36 cellular contexts compared by ENCODE assay signal in the genomic region with DNA sequence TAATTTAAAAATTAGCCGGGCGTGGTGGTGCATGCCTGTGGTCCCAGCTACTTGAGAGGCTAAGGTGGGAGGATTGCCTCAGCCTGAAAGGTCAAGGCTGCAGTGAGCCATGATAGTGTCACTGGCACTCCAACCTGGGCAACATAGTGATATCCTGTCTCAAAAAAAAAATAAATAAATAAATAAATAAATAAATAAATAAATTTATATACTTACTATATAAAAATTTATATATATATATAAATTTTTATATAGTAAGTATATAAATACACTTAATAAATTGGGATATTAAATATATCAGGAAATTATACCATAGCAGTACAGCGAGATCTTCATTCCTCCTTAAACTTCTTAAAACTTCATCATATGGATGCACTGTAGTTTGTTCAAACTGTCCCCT.
"Had no signal": no experiment of that assay in that cellular context is flagged by ENCODE, and none has a peak within 500 bp of the region (broad histone marks: within the 10 kb centered on the region; RNA-seq: fewer than 3 reads in every experiment).

No MANE protein-coding gene starts in this region.

- H3K27ac ChIP-seq: adrenal gland, body of pancreas, brain microvascular endothelial cell, breast epithelium, VCaP had no signal

- H3K4me3 Mint-ChIP-seq: activated CD4-positive, alpha-beta memory T cell treated with anti-CD3 and anti-CD28 coated beads, Interleukin-2, amount 10 ng/mL, durations not matched to agents 7 days and 5 days; activated CD4-positive, alpha-beta T cell treated with anti-CD3 and anti-CD28 coated beads for 36 hours; activated CD4-positive, alpha-beta T cell treated with anti-CD3 and anti-CD28 coated beads, Interleukin-2, amount 10 ng/mL, durations not matched to agents 7 days and 5 days; activated CD8-positive, alpha-beta memory T cell treated with anti-CD3 and anti-CD28 coated beads, Interleukin-2, amount 10 ng/mL, durations not matched to agents 7 days and 5 days; activated CD8-positive, alpha-beta T cell treated with anti-CD3 and anti-CD28 coated beads, Interleukin-2, amount 10 ng/mL, durations not matched to agents 7 days and 5 days; activated naive CD4-positive, alpha-beta T cell treated with anti-CD3 and anti-CD28 coated beads for 36 hours; activated naive CD8-positive, alpha-beta T cell treated with anti-CD3 and anti-CD28 coated beads for 36 hours; activated T-cell treated with anti-CD3 and anti-CD28 coated beads, Interleukin-2, amount 50 U/mL, for 24 hours; T-helper 1 cell treated with Interleukin-12 subunit alpha and Interleukin-12 subunit beta and Interleukin-4 antibody, amounts not matched to agents 30 μg/mL and 1 μg/mL, for 36 hours; T-helper 2 cell treated with Interferon-gamma antibody and Interleukin-4, amounts not matched to agents 5 μg/mL and 100 μg/mL, for 36 hours had no signal

- DNase-seq: activated CD4-positive, alpha-beta memory T cell treated with anti-CD3 and anti-CD28 coated beads, Interleukin-2, amount 10 ng/mL, durations not matched to agents 7 days and 5 days; activated CD4-positive, alpha-beta T cell treated with anti-CD3 and anti-CD28 coated beads for 1 hour; activated CD4-positive, alpha-beta T cell treated with anti-CD3 and anti-CD28 coated beads for 36 hours; activated CD4-positive, alpha-beta T cell treated with anti-CD3 and anti-CD28 coated beads for 48 hours; activated CD4-positive, alpha-beta T cell treated with anti-CD3 and anti-CD28 coated beads, Interleukin-2, amount 10 ng/mL, durations not matched to agents 7 days and 5 days; activated CD4-positive, alpha-beta T cell treated with anti-CD3 and anti-CD28 coated beads, Interleukin-2, amount 50 U/mL, for 48 hours; activated CD4-positive, CD25-positive, alpha-beta regulatory T cell; activated CD8-positive, alpha-beta memory T cell treated with anti-CD3 and anti-CD28 coated beads for 24 hours; activated CD8-positive, alpha-beta memory T cell treated with anti-CD3 and anti-CD28 coated beads, Interleukin-2, amount 10 ng/mL, durations not matched to agents 7 days and 5 days; activated CD8-positive, alpha-beta memory T cell treated with anti-CD3 and anti-CD28 coated beads, Interleukin-2, amount 50 U/mL, for 48 hours; activated CD8-positive, alpha-beta T cell treated with anti-CD3 and anti-CD28 coated beads, Interleukin-2, amount 10 ng/mL, durations not matched to agents 7 days and 5 days; activated effector memory CD4-positive, alpha-beta T cell treated with Interleukin-2 at 50 U/mL for 16 hours; activated gamma-delta T cell; activated naive CD4-positive, alpha-beta T cell treated with anti-CD3 and anti-CD28 coated beads for 36 hours; activated naive CD4-positive, alpha-beta T cell treated with anti-CD3 and anti-CD28 coated beads, Interleukin-2, amount 50 U/mL, for 16 hours; activated naive CD8-positive, alpha-beta T cell treated with anti-CD3 and anti-CD28 coated beads for 36 hours; activated T-cell treated with anti-CD3 and anti-CD28 coated beads, Interleukin-2, amount 50 U/mL, for 24 hours; activated T-cell treated with anti-CD3 and anti-CD28 coated beads, Interleukin-2, amount 50 U/mL, for 48 hours; adrenal gland; amniotic stem cell; aorta; body of pancreas; brain microvascular endothelial cell; central memory CD4-positive, alpha-beta T cell; T-helper 1 cell; T-helper 2 cell; T-helper 9 cell had no signal

- FAIRE-seq: astrocyte, TTC549 had no signal

- H3K27me3 ChIP-seq: adrenal gland, body of pancreas, brain microvascular endothelial cell, breast epithelium had no signal

- ATAC-seq: activated CD4-positive, alpha-beta T cell treated with anti-CD3 and anti-CD28 coated beads for 36 hours; activated CD4-positive, CD25-positive, alpha-beta regulatory T cell treated with anti-CD3 and anti-CD28 coated beads, Interleukin-2, amount 50 U/mL, for 24 hours; activated CD8-positive, alpha-beta memory T cell treated with anti-CD3 and anti-CD28 coated beads, Interleukin-2, amount 10 ng/mL, durations not matched to agents 7 days and 5 days; activated CD8-positive, alpha-beta T cell treated with anti-CD3 and anti-CD28 coated beads, Interleukin-2, amount 10 ng/mL, durations not matched to agents 7 days and 5 days; activated naive CD4-positive, alpha-beta T cell treated with anti-CD3 and anti-CD28 coated beads, Interleukin-2, amount 50 U/mL, for 72 hours; body of pancreas had no signal

- H3K9me3 Mint-ChIP-seq: activated CD4-positive, alpha-beta memory T cell treated with anti-CD3 and anti-CD28 coated beads, Interleukin-2, amount 10 ng/mL, durations not matched to agents 7 days and 5 days; activated CD4-positive, alpha-beta T cell treated with anti-CD3 and anti-CD28 coated beads, Interleukin-2, amount 10 ng/mL, durations not matched to agents 7 days and 5 days; activated naive CD8-positive, alpha-beta T cell treated with anti-CD3 and anti-CD28 coated beads for 36 hours; activated T-helper 2 cell treated with anti-CD3 and anti-CD28 coated beads, Interferon-gamma antibody, Interleukin-2, Interleukin-4, amounts not matched to agents 10 μg/mL and 5 μg/mL and 100 μg/mL, durations not matched to agents 14 hours and 24 hours and 36 hours; T-helper 1 cell treated with Interleukin-12 subunit alpha and Interleukin-12 subunit beta and Interleukin-4 antibody, amounts not matched to agents 30 μg/mL and 1 μg/mL, for 36 hours; T-helper 2 cell treated with Interferon-gamma antibody and Interleukin-4, amounts not matched to agents 5 μg/mL and 100 μg/mL, for 36 hours had no signal

- H3K36me3 ChIP-seq: adrenal gland, brain microvascular endothelial cell, breast epithelium had no signal

- H3K9me3 ChIP-seq: adrenal gland, body of pancreas, breast epithelium had no signal

- H3K27me3 Mint-ChIP-seq: activated CD4-positive, alpha-beta memory T cell treated with anti-CD3 and anti-CD28 coated beads, Interleukin-2, amount 10 ng/mL, durations not matched to agents 7 days and 5 days; activated CD4-positive, alpha-beta T cell treated with anti-CD3 and anti-CD28 coated beads for 36 hours; activated CD4-positive, alpha-beta T cell treated with anti-CD3 and anti-CD28 coated beads, Interleukin-2, amount 10 ng/mL, durations not matched to agents 7 days and 5 days; activated naive CD8-positive, alpha-beta T cell treated with anti-CD3 and anti-CD28 coated beads for 36 hours had no signal

- H3K27ac Mint-ChIP-seq: activated CD4-positive, alpha-beta memory T cell treated with anti-CD3 and anti-CD28 coated beads, Interleukin-2, amount 10 ng/mL, durations not matched to agents 7 days and 5 days; activated CD4-positive, alpha-beta T cell treated with anti-CD3 and anti-CD28 coated beads for 36 hours; activated CD4-positive, alpha-beta T cell treated with anti-CD3 and anti-CD28 coated beads, Interleukin-2, amount 10 ng/mL, durations not matched to agents 7 days and 5 days; activated CD8-positive, alpha-beta memory T cell treated with anti-CD3 and anti-CD28 coated beads, Interleukin-2, amount 10 ng/mL, durations not matched to agents 7 days and 5 days; activated CD8-positive, alpha-beta T cell treated with anti-CD3 and anti-CD28 coated beads, Interleukin-2, amount 10 ng/mL, durations not matched to agents 7 days and 5 days; activated naive CD4-positive, alpha-beta T cell treated with anti-CD3 and anti-CD28 coated beads for 36 hours; activated naive CD4-positive, alpha-beta T cell treated with anti-CD3 and anti-CD28 coated beads, Interleukin-2, amount 50 U/mL, for 72 hours; activated naive CD8-positive, alpha-beta T cell treated with anti-CD3 and anti-CD28 coated beads for 36 hours; activated T-cell treated with anti-CD3 and anti-CD28 coated beads, Interleukin-2, amount 50 U/mL, for 24 hours; activated T-helper 2 cell treated with anti-CD3 and anti-CD28 coated beads, Interferon-gamma antibody, Interleukin-2, Interleukin-4, amounts not matched to agents 10 μg/mL and 5 μg/mL and 100 μg/mL, durations not matched to agents 14 hours and 24 hours and 36 hours; T-helper 1 cell treated with Interleukin-12 subunit alpha and Interleukin-12 subunit beta and Interleukin-4 antibody, amounts not matched to agents 30 μg/mL and 1 μg/mL, for 36 hours; T-helper 2 cell treated with Interferon-gamma antibody and Interleukin-4, amounts not matched to agents 5 μg/mL and 100 μg/mL, for 36 hours had no signal

- H3K4me1 ChIP-seq: adrenal gland, body of pancreas, breast epithelium had no signal

- H3K4me3 ChIP-seq: adrenal gland, body of pancreas, breast epithelium had no signal

- H3K36me3 Mint-ChIP-seq: activated CD8-positive, alpha-beta memory T cell treated with anti-CD3 and anti-CD28 coated beads, Interleukin-2, amount 10 ng/mL, durations not matched to agents 7 days and 5 days; activated naive CD8-positive, alpha-beta T cell treated with anti-CD3 and anti-CD28 coated beads for 36 hours had no signal

- H3K4me1 Mint-ChIP-seq: activated CD4-positive, alpha-beta memory T cell treated with anti-CD3 and anti-CD28 coated beads, Interleukin-2, amount 10 ng/mL, durations not matched to agents 7 days and 5 days; activated CD4-positive, alpha-beta T cell treated with anti-CD3 and anti-CD28 coated beads for 36 hours; activated CD4-positive, alpha-beta T cell treated with anti-CD3 and anti-CD28 coated beads, Interleukin-2, amount 10 ng/mL, durations not matched to agents 7 days and 5 days; activated CD8-positive, alpha-beta memory T cell treated with anti-CD3 and anti-CD28 coated beads, Interleukin-2, amount 10 ng/mL, durations not matched to agents 7 days and 5 days; activated naive CD8-positive, alpha-beta T cell treated with anti-CD3 and anti-CD28 coated beads for 36 hours had no signal
